Comparison of ENCODE assay signal across 26 cellular contexts in the genomic region with DNA sequence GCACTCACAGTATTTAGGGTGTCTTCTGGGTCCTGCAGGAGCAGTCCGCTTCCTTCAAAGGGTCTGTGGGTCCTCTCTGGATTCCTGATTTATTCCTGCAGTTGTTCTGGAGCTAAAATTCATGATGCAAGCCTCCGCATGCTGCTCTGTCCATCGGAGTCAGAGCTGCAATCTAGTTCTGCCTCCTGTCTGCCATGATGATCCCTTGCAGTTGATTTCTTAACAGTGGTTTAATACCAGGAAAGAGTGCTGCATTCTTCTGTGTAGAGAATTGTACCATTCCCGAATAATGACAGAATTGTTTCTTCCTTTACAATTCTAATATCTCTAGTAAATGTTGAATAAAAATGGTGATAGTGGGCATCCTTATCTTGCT.
"Had no signal": no experiment of that assay in that cellular context is flagged by ENCODE, and none has a peak within 500 bp of the region (broad histone marks: within the 10 kb centered on the region; RNA-seq: fewer than 3 reads in every experiment).

No MANE protein-coding gene starts in this region.

- H3K9me3 ChIP-seq: ascending aorta had no signal

- H3K9me3 Mint-ChIP-seq: activated B cell treated with CpG ODN at 0.5 μM for 24 hours; activated CD4-positive, alpha-beta memory T cell treated with anti-CD3 and anti-CD28 coated beads for 36 hours; activated CD4-positive, alpha-beta T cell treated with anti-CD3 and anti-CD28 coated beads, Interleukin-2, amount 10 ng/mL, durations not matched to agents 7 days and 5 days; activated naive CD4-positive, alpha-beta T cell treated with anti-CD3 and anti-CD28 coated beads, Interleukin-2, amount 50 U/mL, for 24 hours; activated T-helper 2 cell treated with anti-CD3 and anti-CD28 coated beads, Interferon-gamma antibody, Interleukin-2, Interleukin-4, amounts not matched to agents 10 μg/mL and 5 μg/mL and 100 μg/mL, durations not matched to agents 14 hours and 24 hours and 36 hours had no signal

- H3K27me3 Mint-ChIP-seq: activated CD4-positive, alpha-beta T cell treated with anti-CD3 and anti-CD28 coated beads, Interleukin-2, amount 10 ng/mL, durations not matched to agents 7 days and 5 days had no signal

- H3K27ac ChIP-seq: ascending aorta, brain microvascular endothelial cell had no signal

- H3K4me1 Mint-ChIP-seq: activated B cell treated with CpG ODN at 0.5 μM for 24 hours; activated CD4-positive, alpha-beta T cell treated with anti-CD3 and anti-CD28 coated beads, Interleukin-2, amount 10 ng/mL, durations not matched to agents 7 days and 5 days; activated naive CD4-positive, alpha-beta T cell treated with anti-CD3 and anti-CD28 coated beads, Interleukin-2, amount 50 U/mL, for 24 hours; T-helper 17 cell had no signal

- DNase-seq: activated B cell treated with CpG ODN at 0.5 μM for 24 hours; activated CD4-positive, alpha-beta memory T cell treated with anti-CD3 and anti-CD28 coated beads for 36 hours; activated CD4-positive, alpha-beta T cell treated with anti-CD3 and anti-CD28 coated beads for 1 hour; activated CD4-positive, alpha-beta T cell treated with anti-CD3 and anti-CD28 coated beads, Interleukin-2, amount 10 ng/mL, durations not matched to agents 7 days and 5 days; activated CD8-positive, alpha-beta memory T cell treated with anti-CD3 and anti-CD28 coated beads, Interleukin-2, amount 50 U/mL, for 4 hours; activated T-cell treated with anti-CD3 and anti-CD28 coated beads, Interleukin-2, amount 50 U/mL, for 72 hours; amniotic stem cell; brain microvascular endothelial cell; central memory CD4-positive, alpha-beta T cell; Karpas-422; MM.1S; NCI-H1105; NCI-H1436; NCI-H1694 treated with DMSO at 0.1 percent for 48 hours; NCI-H2029 treated with DMSO at 0.1 percent for 48 hours; NCI-H2227 treated with DMSO at 0.1 percent for 48 hours; NCI-H446 treated with DMSO at 0.1 percent for 48 hours; NCI-H524 treated with DMSO at 0.1 percent for 48 hours; NCI-H774; SIG-M5; T-helper 17 cell; T-helper 9 cell had no signal

- H3K36me3 Mint-ChIP-seq: activated CD4-positive, alpha-beta memory T cell treated with anti-CD3 and anti-CD28 coated beads for 36 hours; activated naive CD4-positive, alpha-beta T cell treated with anti-CD3 and anti-CD28 coated beads, Interleukin-2, amount 50 U/mL, for 24 hours had no signal

- H3K36me3 ChIP-seq: ascending aorta, brain microvascular endothelial cell had no signal

- H3K4me3 Mint-ChIP-seq: activated B cell treated with CpG ODN at 0.5 μM for 24 hours; activated CD4-positive, alpha-beta memory T cell treated with anti-CD3 and anti-CD28 coated beads for 36 hours; activated CD4-positive, alpha-beta T cell treated with anti-CD3 and anti-CD28 coated beads, Interleukin-2, amount 10 ng/mL, durations not matched to agents 7 days and 5 days; activated naive CD4-positive, alpha-beta T cell treated with anti-CD3 and anti-CD28 coated beads, Interleukin-2, amount 50 U/mL, for 24 hours; activated T-cell treated with anti-CD3 and anti-CD28 coated beads, Interleukin-2, amount 50 U/mL, for 72 hours; T-helper 17 cell had no signal

- H3K27ac Mint-ChIP-seq: activated B cell treated with CpG ODN at 0.5 μM for 24 hours; activated CD4-positive, alpha-beta memory T cell treated with anti-CD3 and anti-CD28 coated beads for 36 hours; activated CD4-positive, alpha-beta T cell treated with anti-CD3 and anti-CD28 coated beads, Interleukin-2, amount 10 ng/mL, durations not matched to agents 7 days and 5 days; activated naive CD4-positive, alpha-beta T cell treated with anti-CD3 and anti-CD28 coated beads, Interleukin-2, amount 50 U/mL, for 24 hours; activated T-cell treated with anti-CD3 and anti-CD28 coated beads, Interleukin-2, amount 50 U/mL, for 72 hours; activated T-helper 2 cell treated with anti-CD3 and anti-CD28 coated beads, Interferon-gamma antibody, Interleukin-2, Interleukin-4, amounts not matched to agents 10 μg/mL and 5 μg/mL and 100 μg/mL, durations not matched to agents 14 hours and 24 hours and 36 hours; T-helper 17 cell had no signal

- FAIRE-seq: K562 had no signal

- H3K4me1 ChIP-seq: ascending aorta had no signal

- ATAC-seq: activated T-cell treated with anti-CD3 and anti-CD28 coated beads, Interleukin-2, amount 50 U/mL, for 72 hours; K562; T-helper 17 cell had no signal

- H3K4me3 ChIP-seq: ascending aorta, K562 had no signal

- H3K27me3 ChIP-seq: ascending aorta, brain microvascular endothelial cell had no signal
